ENCODE assay signal across 14 cellular contexts in genomic region chr11:15723966-15724365, GRCh38.
DNase-seq lines count a peak whose midpoint lies in the region; ATAC-seq and TF ChIP-seq lines count a peak whose summit lies in the region.
"Had no signal": no experiment of that assay in that cellular context is flagged by ENCODE, and none has a peak within 500 bp of the region (broad histone marks: within the 10 kb centered on the region; RNA-seq: fewer than 3 reads in every experiment).

No MANE protein-coding gene starts in this region.

- ATAC-seq in left lobe of liver (no peak), HG02610 (IDR thresholded peaks at IDR 0.05; ENCODE audit: unreplicated experiment) (no peak)
- ATAC-seq: GM23338, HCT116 had no signal

- peak overlapping the region; percentile 95 for H3K27ac Mint-ChIP-seq in neural crest cell (ENCODE audit: unreplicated experiment)
- H3K27ac Mint-ChIP-seq: CD4-positive, alpha-beta memory T cell; GM23338; H9 had no signal

- no peaks in the 10 kb centered on the region for H3K36me3 Mint-ChIP-seq in neural crest cell (ENCODE audit: low read depth)
- H3K36me3 Mint-ChIP-seq: CD4-positive, alpha-beta memory T cell had no signal

- DNase-seq in SK-MEL-5 (ENCODE audit: low read depth, low spot score) (peak; percentile 71), foreskin melanocyte (peak; percentile 68), neural crest cell (ENCODE audit: low read depth, low spot score) (no peak), left lobe of liver (ENCODE audit: low spot score) (no peak), iPS-NIHi7 (ENCODE audit: extremely low spot score) (no peak)
- DNase-seq: C1 segment of cervical spinal cord; Caco-2; CD4-positive, alpha-beta memory T cell; DMS153; DND-41; H9 had no signal

- H3K4me1 Mint-ChIP-seq in neural crest cell = peaks cover 47% of the 10 kb centered on the region
- H3K4me1 Mint-ChIP-seq: CD4-positive, alpha-beta memory T cell; GM23338 had no signal

- H3K4me3 Mint-ChIP-seq in neural crest cell = peak overlapping the region; percentile 68
- H3K4me3 Mint-ChIP-seq: CD4-positive, alpha-beta memory T cell; GM23338; H9 had no signal

- H3K27me3 Mint-ChIP-seq in neural crest cell (ENCODE audit: low read depth) = no peaks in the 10 kb centered on the region

- H3K9me3 Mint-ChIP-seq in neural crest cell = peaks cover 8% of the 10 kb centered on the region
- H3K9me3 Mint-ChIP-seq: GM23338 had no signal

- in situ Hi-C loops in SK-MEL-5 (cut with HindIII; ENCODE audit: low pct_unique_long_range_greater_than_20kb, low sequenced_read_pairs) = no loop called here

- no peak for TF ChIP-seq CTCF in neural crest cell (conservative IDR thresholded peaks at IDR 0.05)

Comparison
In these comparisons a context has a peak if more than half of its experiments do, and no peak if none do; other contexts are left out.
1. DNase-seq: peak in SK-MEL-5 (single experiment) and foreskin melanocyte (single experiment); none in neural crest cell (single experiment), left lobe of liver (single experiment) and iPS-NIHi7 (single experiment).